Comparison of ENCODE assay signal across 1 cellular context in genomic region chr12:30696103-30696408, GRCh38.
TF ChIP-seq lines count a peak whose summit lies in the region.

No MANE protein-coding gene starts in this region.

TF ChIP-seq in K562, 482 proteins besides CTCF, POLR2A, EP300 and RAD21 (continued from another document):
- TF ChIP-seq TAF1 (IDR thresholded peaks at IDR 0.05; ENCODE audit: control insufficient read depth, extremely low read depth, insufficient read depth, low read length, severe bottlenecking) (no peak), ETV1 (tag; conservative IDR thresholded peaks at IDR 0.05; ENCODE audit: low read depth) (0 out of 2 replicates have a peak, but pooled peaks have one; percentile 3), ZNF512 (tag; IDR thresholded peaks at IDR 0.05) (no peak), GABPA (tag; conservative IDR thresholded peaks at IDR 0.05; ENCODE audit: low read depth) (peak; percentile 70), ZKSCAN1 (IDR thresholded peaks at IDR 0.05; ENCODE audit: low read depth, low read length) (0 out of 2 replicates have a peak, but pooled peaks have one; percentile 0), ZNF212 (CRISPR knock-in tag; IDR thresholded peaks at IDR 0.05) (no peak), SMARCC2 (IDR thresholded peaks at IDR 0.05; ENCODE audit: low read depth) (0 out of 2 replicates have a peak, but pooled peaks have one; percentile 10), E2F1 (CRISPR knock-in tag; IDR thresholded peaks at IDR 0.05) (peak; percentile 45; the same call in 1 of the 2 replicates), E2F4 (CRISPR knock-in tag; IDR thresholded peaks at IDR 0.05; ENCODE audit: low read depth) (no peak), CLOCK (CRISPR knock-in tag; IDR thresholded peaks at IDR 0.05; ENCODE audit: borderline replicate concordance) (no peak), MED1 (CRISPR knock-in tag; IDR thresholded peaks at IDR 0.05; ENCODE audit: borderline replicate concordance) (no peak), MGA (IDR thresholded peaks at IDR 0.05) (peak; percentile 16)
